In genomic region chr1:157119008-157119407, GRCh38 we compare ENCODE assay signal across 1 cellular context.
TF ChIP-seq lines count a peak whose summit lies in the region.

No MANE protein-coding gene starts in this region.

TF ChIP-seq in H1, 55 proteins besides CTCF, POLR2A, EP300 and RAD21:
- no peak for TF ChIP-seq YY1 (IDR thresholded peaks at IDR 0.05; ENCODE audit: low read depth, low read length)
- no peak for TF ChIP-seq PHF8 (conservative IDR thresholded peaks at IDR 0.05; ENCODE audit: low read depth, low read length)
